ENCODE assay signal across 8 cellular contexts in genomic region chr19:10193666-10194499, GRCh38. TPM values are rescaled to one million over a fixed set of nuclear protein-coding genes. Genes with fewer than 3 reads are reported as not detected.
DNase-seq lines count a peak whose midpoint lies in the region; ATAC-seq, FAIRE-seq and TF ChIP-seq lines count a peak whose summit lies in the region.

No MANE protein-coding gene starts in this region.

- H3K27ac Mint-ChIP-seq in central memory CD8-positive, alpha-beta T cell (ENCODE audit: low read depth), result peak overlapping the region; percentile 82
- H3K27ac Mint-ChIP-seq in stimulated activated memory B cell treated with anti-CD40 and anti-IgM and Interleukin-4, amounts not matched to agents 10 μg/mL and 1 μg/mL and 100 μg/mL, for 72 hours, result peak overlapping the region; percentile 85

- BruUV-seq in HepG2 (replicated peaks; lab: Mats Ljungman, UMichigan), result TSS peak; percentile 69

- no peak overlapping the region for H2AFZ ChIP-seq in HepG2 (ENCODE audit: low read length)

- peaks cover 41% of the 10 kb centered on the region for H3K79me2 ChIP-seq in HepG2 (ENCODE audit: insufficient read depth, low read length)

- POLR2A ChIA-PET in HepG2 (lab: Yijun Ruan, JAX), result interaction anchor here (1.3 to 1.8 kb wide), 3 partner anchors 12 to 186 kb away, joined by 4 to 11 read pairs (median 6); partner anchors contain the start of gene TYK2

- H3K4me3 ChIP-seq in HepG2 (replicated peaks in 1 of 3; ENCODE audit: insufficient read depth in 1 of 3, low read depth in 2 of 3, low read length in 3 of 3), result peak overlapping the region; percentile 74 to 81 (median 80)

- H3K4me3 Mint-ChIP-seq in central memory CD8-positive, alpha-beta T cell, result peak overlapping the region; percentile 91
- peak overlapping the region; percentile 99 for H3K4me3 Mint-ChIP-seq in stimulated activated memory B cell treated with anti-CD40 and anti-IgM and Interleukin-4, amounts not matched to agents 10 μg/mL and 1 μg/mL and 100 μg/mL, for 72 hours

- intact Hi-C loops in HepG2 (cut with micrococcal nuclease; ENCODE audit: unreplicated experiment), result loop anchor here (2.0 to 5.0 kb wide), 2 partner anchors 43 to 57 kb away; no protein-coding TSS in a partner anchor

- TF ChIP-seq POLR2A in HepG2 (IDR thresholded peaks at IDR 0.05; ENCODE audit: insufficient read depth in 1 of 2, low read depth in 2 of 2, low read length in 2 of 2), result no peak

- peak; percentile 35 for ATAC-seq in HG03025 (IDR thresholded peaks at IDR 0.05; ENCODE audit: low FRiP score, unreplicated experiment)
- no peak for ATAC-seq in central memory CD8-positive, alpha-beta T cell (replicated peaks; ENCODE audit: extremely low read depth, poor library complexity, severe bottlenecking)
- ATAC-seq in HepG2, result peak; percentile 68
- ATAC-seq in stimulated activated memory B cell treated with anti-CD40 and anti-IgM and Interleukin-4, amounts not matched to agents 10 μg/mL and 1 μg/mL and 100 μg/mL, for 72 hours, result peak; percentile 40

- no peaks in the 10 kb centered on the region for H3K27me3 ChIP-seq in HepG2 (ENCODE audit: control insufficient read depth in 1 of 2, insufficient read depth in 2 of 2, low read length in 2 of 2)

- H3K9ac ChIP-seq in HepG2 (ENCODE audit: insufficient read depth, low read depth, low read length), result peak overlapping the region; percentile 77

- CTCF ChIA-PET in HepG2 (lab: Yijun Ruan, JAX; ENCODE audit: low intra/inter-chr PET ratio, low total read pairs), result no interaction called here

- H4K20me1 ChIP-seq in HepG2 (ENCODE audit: insufficient read depth, low read length), result peaks cover 4% of the 10 kb centered on the region; the same call in 1 of the 2 replicates

- 1% methylated on average over 19 of the region's 32 CpGs for WGBS in HepG2 (ENCODE audit: low lambda C conversion rate)

- DNase-seq in stimulated activated CD4-positive, alpha-beta T cell treated with anti-CD3 and anti-CD28 coated beads, Interleukin-15, amount 100 ng/mL, for 1 hour (ENCODE audit: low read depth in 1 of 2, low spot score in 1 of 2), result peak; percentile 4 to 21
- DNase-seq in stimulated activated CD4-positive, alpha-beta T cell treated with anti-CD3 and anti-CD28 coated beads, Interleukin-12 subunit alpha, Interleukin-12 subunit beta, amount 100 ng/mL, for 4 hours, result no peak
- DNase-seq in RPMI8226, result peak; percentile 32
- DNase-seq in central memory CD8-positive, alpha-beta T cell (ENCODE audit: low spot score in 2 of 2), result no peak
- DNase-seq in HepG2 (ENCODE audit: low spot score), result peak; percentile 13
- DNase-seq in NOMO-1 treated with DMSO at 0.1 percent for 48 hours (lab: John Stamatoyannopoulos, UW; ENCODE audit: unreplicated experiment), result no peak

- peaks cover 40% of the 10 kb centered on the region for H3K4me1 ChIP-seq in HepG2 (ENCODE audit: insufficient read depth, low read length)

- FAIRE-seq in HepG2 (lab: Jason Lieb, UNC), result peak; percentile 21

- H3K27ac ChIP-seq in HepG2 (ENCODE audit: extremely low read length, insufficient read depth, low read length), result peak overlapping the region; percentile 79

- H3K36me3 Mint-ChIP-seq in central memory CD8-positive, alpha-beta T cell (ENCODE audit: insufficient read depth), result peaks cover 28% of the 10 kb centered on the region
- peaks cover 7% of the 10 kb centered on the region for H3K36me3 Mint-ChIP-seq in stimulated activated memory B cell treated with anti-CD40 and anti-IgM and Interleukin-4, amounts not matched to agents 10 μg/mL and 1 μg/mL and 100 μg/mL, for 72 hours

- H3K4me1 Mint-ChIP-seq in central memory CD8-positive, alpha-beta T cell, result peaks cover 35% of the 10 kb centered on the region
- peaks cover 51% of the 10 kb centered on the region for H3K4me1 Mint-ChIP-seq in stimulated activated memory B cell treated with anti-CD40 and anti-IgM and Interleukin-4, amounts not matched to agents 10 μg/mL and 1 μg/mL and 100 μg/mL, for 72 hours

- no peak for TF ChIP-seq RAD21 in HepG2 (CRISPR knock-in tag; IDR thresholded peaks at IDR 0.05)

- in situ Hi-C loops in HepG2 (cut with HindIII; ENCODE audit: extremely low pct_ligation_motif_present, low pct_unique_long_range_greater_than_20kb), result no loop called here

- peaks cover 0 to 7% of the 10 kb centered on the region in 2 experiments; a peak in 2 of 5 replicates for H3K36me3 ChIP-seq in HepG2 (replicated peaks in 1 of 2; ENCODE audit: control insufficient read depth in 1 of 2, insufficient read depth in 2 of 2, low read length in 2 of 2)

- H3K4me2 ChIP-seq in HepG2 (ENCODE audit: low read depth, low read length), result peak overlapping the region; percentile 99

- H3K27me3 Mint-ChIP-seq in central memory CD8-positive, alpha-beta T cell, result no peaks in the 10 kb centered on the region
- no peaks in the 10 kb centered on the region for H3K27me3 Mint-ChIP-seq in stimulated activated memory B cell treated with anti-CD40 and anti-IgM and Interleukin-4, amounts not matched to agents 10 μg/mL and 1 μg/mL and 100 μg/mL, for 72 hours

- no peaks in the 10 kb centered on the region for H3K9me3 Mint-ChIP-seq in central memory CD8-positive, alpha-beta T cell
- H3K9me3 Mint-ChIP-seq in stimulated activated memory B cell treated with anti-CD40 and anti-IgM and Interleukin-4, amounts not matched to agents 10 μg/mL and 1 μg/mL and 100 μg/mL, for 72 hours, result peaks cover 5% of the 10 kb centered on the region

- H3K9me3 ChIP-seq in HepG2 (ENCODE audit: low read length), result no peaks in the 10 kb centered on the region

- TF ChIP-seq EP300 in HepG2 (IDR thresholded peaks at IDR 0.05; ENCODE audit: low read depth in 2 of 2, low read length in 2 of 2) (no peak), HepG2 (CRISPR knock-in tag; IDR thresholded peaks at IDR 0.05; ENCODE audit: borderline replicate concordance) (no peak)

- TF ChIP-seq CTCF in HepG2 (CRISPR knock-in tag; IDR thresholded peaks at IDR 0.05), result no peak

RNA-seq across cellular contexts. Expression of gene DNMT1, which starts 0.9 kb away (rescaled TPM):
- total RNA-seq in HepG2 (2016; rRNA removed; fragmentation: Illumina TruSeq; extraction: Trizol), result 71.3 and 91.1 TPM in 2 replicates
- total RNA-seq in HepG2 (2016; cell fraction: cytosol; rRNA removed; fragmentation: Illumina TruSeq; extraction: Trizol; ENCODE audit: low read depth), result 19.2 and 22.3 TPM in 2 replicates
- 56.4 and 79.8 TPM in 2 replicates for total RNA-seq in HepG2 (2016; cell fraction: insoluble cytoplasmic fraction; rRNA removed; fragmentation: Illumina TruSeq; extraction: Trizol)
- 22.8 and 25.9 TPM in 2 replicates for total RNA-seq in HepG2 (2016; cell fraction: membrane; rRNA removed; fragmentation: Illumina TruSeq; extraction: Trizol)
- total RNA-seq in HepG2 (2016; cell fraction: nucleus; rRNA removed; fragmentation: Illumina TruSeq; extraction: Trizol), result 75.7 and 86.8 TPM in 2 replicates
- polyA plus RNA-seq in HepG2 (2011; rRNA removed), result 24.5 and 31.2 TPM in 2 replicates
- polyA plus RNA-seq in HepG2 (2011; cell fraction: cytosol; rRNA removed), result 8.4 and 10.3 TPM in 2 replicates
- 93.5 and 117 TPM in 2 replicates for polyA plus RNA-seq in HepG2 (2011; cell fraction: nucleus; rRNA removed)
- polyA plus RNA-seq in HepG2 (2012), result 44.7 and 63.7 TPM in 2 replicates
- 4.3 and 4.9 TPM in 2 replicates for polyA plus RNA-seq in HepG2 (2016; cell fraction: cytosol; fragmentation: Illumina TruSeq; extraction: Trizol; ENCODE audit: low read depth)
- polyA plus RNA-seq in HepG2 (2016; cell fraction: insoluble cytoplasmic fraction; fragmentation: Illumina TruSeq; extraction: Trizol; ENCODE audit: low read depth), result 51.8 and 69.6 TPM in 2 replicates
- 11.8 and 13.3 TPM in 2 replicates for polyA plus RNA-seq in HepG2 (2016; cell fraction: membrane; fragmentation: Illumina TruSeq; extraction: Trizol; ENCODE audit: low read depth)
- 227 and 231 TPM in 2 replicates for polyA plus RNA-seq in HepG2 (2016; cell fraction: nucleus; fragmentation: Illumina TruSeq; extraction: Trizol; ENCODE audit: insufficient read depth, low read depth)
- polyA minus RNA-seq in HepG2 (2011; rRNA and poly(A)+ RNA removed; ENCODE audit: low replicate concordance), result 52.1 and 125 TPM in 2 replicates
- polyA minus RNA-seq in HepG2 (2011; cell fraction: cytosol; rRNA and poly(A)+ RNA removed), result 28.0 and 28.5 TPM in 2 replicates
- polyA minus RNA-seq in HepG2 (2011; cell fraction: nucleus; rRNA and poly(A)+ RNA removed), result 40.2 and 40.9 TPM in 2 replicates

RNA-seq across cellular contexts. Expression of gene S1PR2, which starts 37.2 kb away (rescaled TPM):
- 0.93 and 1.3 TPM in 2 replicates for total RNA-seq in HepG2 (2016; rRNA removed; fragmentation: Illumina TruSeq; extraction: Trizol)
- total RNA-seq in HepG2 (2016; cell fraction: cytosol; rRNA removed; fragmentation: Illumina TruSeq; extraction: Trizol; ENCODE audit: low read depth), result 0.26 and 0.51 TPM in 2 replicates
- total RNA-seq in HepG2 (2016; cell fraction: insoluble cytoplasmic fraction; rRNA removed; fragmentation: Illumina TruSeq; extraction: Trizol), result 0.77 and 1.4 TPM in 2 replicates
- 1.2 and 1.4 TPM in 2 replicates for total RNA-seq in HepG2 (2016; cell fraction: membrane; rRNA removed; fragmentation: Illumina TruSeq; extraction: Trizol)
- total RNA-seq in HepG2 (2016; cell fraction: nucleus; rRNA removed; fragmentation: Illumina TruSeq; extraction: Trizol), result 0.66 and 1.0 TPM in 2 replicates
- 0.91 and 1.2 TPM in 2 replicates for polyA plus RNA-seq in HepG2 (2011; rRNA removed)
- polyA plus RNA-seq in HepG2 (2011; cell fraction: cytosol; rRNA removed), result 1.1 and 1.2 TPM in 2 replicates
- polyA plus RNA-seq in HepG2 (2011; cell fraction: nucleus; rRNA removed), result 0.51 and 0.69 TPM in 2 replicates
- 0.59 and 0.71 TPM in 2 replicates for polyA plus RNA-seq in HepG2 (2012)
- polyA plus RNA-seq in HepG2 (2016; cell fraction: cytosol; fragmentation: Illumina TruSeq; extraction: Trizol; ENCODE audit: low read depth), result 0.19 and 0.20 TPM in 2 replicates
- 0.53 and 0.66 TPM in 2 replicates for polyA plus RNA-seq in HepG2 (2016; cell fraction: insoluble cytoplasmic fraction; fragmentation: Illumina TruSeq; extraction: Trizol; ENCODE audit: low read depth)
- polyA plus RNA-seq in HepG2 (2016; cell fraction: membrane; fragmentation: Illumina TruSeq; extraction: Trizol; ENCODE audit: low read depth), result 0.55 and 0.86 TPM in 2 replicates
- polyA plus RNA-seq in HepG2 (2016; cell fraction: nucleus; fragmentation: Illumina TruSeq; extraction: Trizol; ENCODE audit: insufficient read depth, low read depth), result 1.1 and 1.4 TPM in 2 replicates
- polyA minus RNA-seq in HepG2 (2011; rRNA and poly(A)+ RNA removed; ENCODE audit: low replicate concordance), result 10.2 and 10.5 TPM in 2 replicates
- polyA minus RNA-seq in HepG2 (2011; cell fraction: cytosol; rRNA and poly(A)+ RNA removed), result 2.3 and 2.4 TPM in 2 replicates
- polyA minus RNA-seq in HepG2 (2011; cell fraction: nucleus; rRNA and poly(A)+ RNA removed), result 0.77 and 0.99 TPM in 2 replicates

RNA-seq across cellular contexts. Expression of gene MRPL4, which starts 58.1 kb away (rescaled TPM):
- total RNA-seq in HepG2 (2016; rRNA removed; fragmentation: Illumina TruSeq; extraction: Trizol), result 36.7 and 40.6 TPM in 2 replicates
- 27.9 and 28.7 TPM in 2 replicates for total RNA-seq in HepG2 (2016; cell fraction: cytosol; rRNA removed; fragmentation: Illumina TruSeq; extraction: Trizol; ENCODE audit: low read depth)
- total RNA-seq in HepG2 (2016; cell fraction: insoluble cytoplasmic fraction; rRNA removed; fragmentation: Illumina TruSeq; extraction: Trizol), result 31.8 and 42.1 TPM in 2 replicates
- total RNA-seq in HepG2 (2016; cell fraction: membrane; rRNA removed; fragmentation: Illumina TruSeq; extraction: Trizol), result 31.0 and 33.7 TPM in 2 replicates
- total RNA-seq in HepG2 (2016; cell fraction: nucleus; rRNA removed; fragmentation: Illumina TruSeq; extraction: Trizol), result 19.4 and 26.7 TPM in 2 replicates
- polyA plus RNA-seq in HepG2 (2011; rRNA removed), result 42.5 and 45.4 TPM in 2 replicates
- polyA plus RNA-seq in HepG2 (2011; cell fraction: cytosol; rRNA removed), result 43.4 and 60.6 TPM in 2 replicates
- polyA plus RNA-seq in HepG2 (2011; cell fraction: nucleus; rRNA removed), result 90.6 and 101 TPM in 2 replicates
- 32.0 and 46.2 TPM in 2 replicates for polyA plus RNA-seq in HepG2 (2012)
- polyA plus RNA-seq in HepG2 (2016; cell fraction: cytosol; fragmentation: Illumina TruSeq; extraction: Trizol; ENCODE audit: low read depth), result 69.8 and 81.5 TPM in 2 replicates
- polyA plus RNA-seq in HepG2 (2016; cell fraction: insoluble cytoplasmic fraction; fragmentation: Illumina TruSeq; extraction: Trizol; ENCODE audit: low read depth), result 76.0 and 88.0 TPM in 2 replicates
- polyA plus RNA-seq in HepG2 (2016; cell fraction: membrane; fragmentation: Illumina TruSeq; extraction: Trizol; ENCODE audit: low read depth), result 72.3 and 74.6 TPM in 2 replicates
- 80.4 and 81.9 TPM in 2 replicates for polyA plus RNA-seq in HepG2 (2016; cell fraction: nucleus; fragmentation: Illumina TruSeq; extraction: Trizol; ENCODE audit: insufficient read depth, low read depth)
- 34.7 and 41.5 TPM in 2 replicates for polyA minus RNA-seq in HepG2 (2011; rRNA and poly(A)+ RNA removed; ENCODE audit: low replicate concordance)
- polyA minus RNA-seq in HepG2 (2011; cell fraction: cytosol; rRNA and poly(A)+ RNA removed), result 14.2 and 20.8 TPM in 2 replicates
- 15.0 and 15.5 TPM in 2 replicates for polyA minus RNA-seq in HepG2 (2011; cell fraction: nucleus; rRNA and poly(A)+ RNA removed)

Comparison
In these comparisons a context has a peak if more than half of its experiments do, and no peak if none do; other contexts are left out.
1. DNase-seq: peak in stimulated activated CD4-positive, alpha-beta T cell treated with anti-CD3 and anti-CD28 coated beads, Interleukin-15, amount 100 ng/mL, for 1 hour (2 of 2), RPMI8226 (single experiment) and HepG2 (single experiment); none in stimulated activated CD4-positive, alpha-beta T cell treated with anti-CD3 and anti-CD28 coated beads, Interleukin-12 subunit alpha, Interleukin-12 subunit beta, amount 100 ng/mL, for 4 hours (single experiment), central memory CD8-positive, alpha-beta T cell (0 of 2) and NOMO-1 treated with DMSO at 0.1 percent for 48 hours (single experiment).